In the genomic region with DNA sequence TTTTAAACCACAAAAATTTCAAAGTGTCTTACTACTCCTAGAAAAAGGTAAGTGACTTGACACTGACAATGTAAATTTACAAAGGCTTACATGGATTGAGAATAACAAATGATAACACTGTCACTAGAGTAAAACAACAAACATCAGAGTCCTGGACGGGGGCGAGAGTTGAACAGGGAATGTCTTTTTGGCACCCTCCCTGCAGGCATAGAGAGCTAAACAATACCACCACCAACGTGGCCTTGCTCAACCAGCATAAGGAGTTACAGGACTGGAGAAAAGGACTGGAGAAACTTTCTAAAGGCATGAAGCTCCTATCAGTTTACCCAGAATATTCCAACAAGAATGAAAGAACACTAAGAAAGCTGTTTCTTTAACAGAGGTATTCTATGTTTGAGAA, we compare ENCODE assay signal across 26 cellular contexts. TPM values are rescaled to one million over a fixed set of nuclear protein-coding genes. Genes with fewer than 3 reads are reported as not detected.
DNase-seq lines count a peak whose midpoint lies in the region; ATAC-seq and TF ChIP-seq lines count a peak whose summit lies in the region.
"Had no signal": no experiment of that assay in that cellular context is flagged by ENCODE, and none has a peak within 500 bp of the region (broad histone marks: within the 10 kb centered on the region; RNA-seq: fewer than 3 reads in every experiment).

No MANE protein-coding gene starts in this region.

- H3K18ac ChIP-seq in H9 (ENCODE audit: insufficient read length, low read depth, low read length): no peak overlapping the region

- peaks cover 4% of the 10 kb centered on the region for H3K79me1 ChIP-seq in H9 (ENCODE audit: insufficient read depth, low read depth, low read length, poor library complexity, severe bottlenecking)

- H2BK15ac ChIP-seq in H9 (ENCODE audit: low read depth, low read length): no peak overlapping the region

- no peaks in the 10 kb centered on the region; the same call in 1 of the 2 replicates for H3K79me2 ChIP-seq in H9 (ENCODE audit: insufficient read depth, low read length)
- H3K79me2 ChIP-seq: parathyroid adenoma had no signal

- H3K36me3 ChIP-seq in CD4-positive, CD25-positive, alpha-beta regulatory T cell (ENCODE audit: control insufficient read depth, insufficient read depth, low read length): peaks cover 9% of the 10 kb centered on the region
- no peaks in the 10 kb centered on the region for H3K36me3 ChIP-seq in esophagus (ENCODE audit: control insufficient read depth in 2 of 2, insufficient read depth in 2 of 2, low read length in 1 of 2)
- H3K36me3 ChIP-seq in neutrophil: peaks cover 12% of the 10 kb centered on the region
- H3K36me3 ChIP-seq: right atrium auricular region, tibial nerve had no signal

- no peak overlapping the region for H2BK120ac ChIP-seq in H9 (ENCODE audit: low read depth, low read length, poor library complexity, severe bottlenecking)

- no peak overlapping the region for H4K5ac ChIP-seq in H9 (ENCODE audit: insufficient read length, low read depth, low read length)

- no peak overlapping the region for H4K91ac ChIP-seq in H9 (ENCODE audit: insufficient read length, low read depth, low read length)

- H2AK5ac ChIP-seq in H9 (ENCODE audit: insufficient read length, low read length): no peak overlapping the region

- H3K56ac ChIP-seq in H9 (ENCODE audit: insufficient read length, low read depth, low read length): no peak overlapping the region

- no peak overlapping the region for H3K14ac ChIP-seq in H9 (ENCODE audit: insufficient read depth, low read length)

- H3K27ac Mint-ChIP-seq in CD4-positive, CD25-positive, alpha-beta regulatory T cell: peak overlapping the region in 2 of 3 donors; percentile 37 to 78
- H3K27ac Mint-ChIP-seq in H9: peak overlapping the region in 2 of 3 experiments; percentile 49 to 62; a peak in 4 of 7 replicates
- H3K27ac Mint-ChIP-seq: activated naive CD8-positive, alpha-beta T cell; activated T-helper 2 cell treated with anti-CD3 and anti-CD28 coated beads, Interferon-gamma antibody, Interleukin-2, Interleukin-4, amounts not matched to agents 10 μg/mL and 5 μg/mL and 100 μg/mL, durations not matched to agents 14 hours and 24 hours and 36 hours had no signal

- peaks cover 8% of the 10 kb centered on the region for H3K4me1 ChIP-seq in CD4-positive, CD25-positive, alpha-beta regulatory T cell (ENCODE audit: control insufficient read depth, insufficient read depth, low read length, poor library complexity, severe bottlenecking)
- H3K4me1 ChIP-seq in H9 (ENCODE audit: insufficient read depth, low read length) (peaks cover 2% of the 10 kb centered on the region), esophagus (ENCODE audit: control insufficient read depth in 2 of 2, insufficient read depth in 2 of 2, low read length in 1 of 2) (no peaks in the 10 kb centered on the region), neutrophil (ENCODE audit: control insufficient read depth in 1 of 2, insufficient read depth in 1 of 2, low read depth in 1 of 2, low read length in 1 of 2) (no peaks in the 10 kb centered on the region)
- H3K4me1 ChIP-seq: parathyroid adenoma had no signal

- no peaks in the 10 kb centered on the region for H4K20me1 ChIP-seq in H9 (ENCODE audit: control insufficient read depth, insufficient read depth, insufficient read length)

- no peak overlapping the region for H3K27ac ChIP-seq in CD4-positive, CD25-positive, alpha-beta regulatory T cell (ENCODE audit: insufficient read depth, low read length, poor library complexity, severe bottlenecking)
- H3K27ac ChIP-seq in H9 (ENCODE audit: insufficient read length, low read depth, low read length) (no peak overlapping the region), esophagus (ENCODE audit: low read depth in 2 of 2, low read length in 1 of 2) (peak overlapping the region; percentile 22 to 31), neutrophil (peak overlapping the region; percentile 19)
- H3K27ac ChIP-seq: dorsolateral prefrontal cortex, parathyroid adenoma, right atrium auricular region, SJSA1, tibial nerve had no signal

- no peak for TF ChIP-seq CTCF in H9 (conservative IDR thresholded peaks at IDR 0.05)
- TF ChIP-seq CTCF in neutrophil (IDR thresholded peaks at IDR 0.05): no peak

- H3K9me3 Mint-ChIP-seq in CD4-positive, CD25-positive, alpha-beta regulatory T cell: peaks cover 0 to 5% (median 0%) of the 10 kb centered on the region in 7 donors
- peaks cover 3% of the 10 kb centered on the region in 2 experiments; a peak in 4 of 5 replicates for H3K9me3 Mint-ChIP-seq in H9

- H3K9me3 ChIP-seq in CD4-positive, CD25-positive, alpha-beta regulatory T cell (ENCODE audit: control insufficient read depth in 2 of 2, low read length in 2 of 2): no peaks in the 10 kb centered on the region
- H3K9me3 ChIP-seq in H9 (ENCODE audit: control insufficient read depth, low read depth, low read length) (no peaks in the 10 kb centered on the region), esophagus (ENCODE audit: control insufficient read depth in 2 of 2, insufficient read depth in 1 of 2, low read depth in 1 of 2, low read length in 1 of 2) (no peaks in the 10 kb centered on the region), neutrophil (no peaks in the 10 kb centered on the region)
- H3K9me3 ChIP-seq: right atrium auricular region, SJSA1, tibial nerve had no signal

- no peaks in the 10 kb centered on the region for H3K27me3 ChIP-seq in CD4-positive, CD25-positive, alpha-beta regulatory T cell (ENCODE audit: control insufficient read depth, insufficient read depth, low read length)
- H3K27me3 ChIP-seq in H9 (ENCODE audit: insufficient read depth, low read length): no peaks in the 10 kb centered on the region
- H3K27me3 ChIP-seq in esophagus (ENCODE audit: control insufficient read depth in 1 of 2, insufficient read depth in 2 of 2, low read length in 2 of 2): no peaks in the 10 kb centered on the region
- no peaks in the 10 kb centered on the region for H3K27me3 ChIP-seq in neutrophil
- H3K27me3 ChIP-seq: dorsolateral prefrontal cortex, right atrium auricular region, SJSA1, tibial nerve had no signal

- peaks cover 57 to 74% (median 71%) of the 10 kb centered on the region in 4 donors for H3K4me1 Mint-ChIP-seq in CD4-positive, CD25-positive, alpha-beta regulatory T cell
- H3K4me1 Mint-ChIP-seq in H9: peaks cover 29 to 51% of the 10 kb centered on the region in 2 experiments

- H3K9ac ChIP-seq in H9 (ENCODE audit: extremely low read depth, insufficient read length, low read length): no peak overlapping the region
- H3K9ac ChIP-seq: parathyroid adenoma had no signal

- no peak overlapping the region for H3K4ac ChIP-seq in H9 (ENCODE audit: low read depth, low read length)

- no CpG with 5 or more reads among the region's 3 CpGs for WGBS in H9 (ENCODE audit: extremely low coverage, insufficient read length, low lambda C conversion rate)
- 50 to 52% methylated on average over 3 of the region's 3 CpGs for WGBS in esophagus, 2 donors

- no peaks in the 10 kb centered on the region for H3K23me2 ChIP-seq in H9 (ENCODE audit: insufficient read length, low read depth, low read length, poor library complexity, severe bottlenecking)

- no peak overlapping the region for H2BK12ac ChIP-seq in H9 (ENCODE audit: insufficient read length, low read depth, low read length)

- no peak overlapping the region for H2BK20ac ChIP-seq in H9 (ENCODE audit: low read depth, low read length, poor library complexity, severe bottlenecking)

- H2BK5ac ChIP-seq in H9 (ENCODE audit: insufficient read length, low read length): no peak overlapping the region

- H3K4me3 ChIP-seq in CD4-positive, CD25-positive, alpha-beta regulatory T cell (ENCODE audit: low read depth, low read length): no peak overlapping the region
- H3K4me3 ChIP-seq in esophagus (ENCODE audit: low read depth in 1 of 2, low read length in 2 of 2) (no peak overlapping the region), neutrophil (ENCODE audit: low read depth in 1 of 2, low read length in 1 of 2) (no peak overlapping the region)
- H3K4me3 ChIP-seq: dorsolateral prefrontal cortex, lung, right atrium auricular region, SJSA1, tibial nerve had no signal

- H3K4me2 ChIP-seq in H9 (ENCODE audit: insufficient read depth, insufficient read length, low read length): no peak overlapping the region

- H3K4me3 Mint-ChIP-seq in CD4-positive, CD25-positive, alpha-beta regulatory T cell: peak overlapping the region in 1 of 4 donors; percentile 18
- H3K4me3 Mint-ChIP-seq in H9: no peak overlapping the region
- H3K4me3 Mint-ChIP-seq: activated CD8-positive, alpha-beta T cell treated with anti-CD3 and anti-CD28 coated beads for 36 hours; activated naive CD8-positive, alpha-beta T cell; CD14-positive monocyte; IgD-negative memory B cell; nephron progenitor cell had no signal

- no peak overlapping the region for H4K8ac ChIP-seq in H9 (replicated peaks; ENCODE audit: insufficient read length, low read depth, low read length)

- DNase-seq in CD4-positive, CD25-positive, alpha-beta regulatory T cell: no peak
- no peak for DNase-seq in H9
- no peak for DNase-seq in HPDE6-E6E7 (ENCODE audit: extremely low spot score)
- DNase-seq in cerebellar cortex (ENCODE audit: low spot score): no peak
- DNase-seq: activated CD8-positive, alpha-beta T cell treated with anti-CD3 and anti-CD28 coated beads for 36 hours; cerebellar nuclear complex; dorsolateral prefrontal cortex; EL; NCI-H1105 treated with DMSO at 0.1 percent for 48 hours; NCI-H2029; NCI-H69; nephron progenitor cell; stimulated activated CD4-positive, alpha-beta T cell treated with anti-CD3 and anti-CD28 coated beads, Interleukin-2, amount 100 ng/mL, for 24 hours had no signal

- H3K36me3 Mint-ChIP-seq in CD4-positive, CD25-positive, alpha-beta regulatory T cell: peaks cover 14% of the 10 kb centered on the region
- H3K36me3 Mint-ChIP-seq in H9 (ENCODE audit: insufficient read depth in 1 of 3, low read depth in 3 of 3): peaks cover 5 to 7% (median 6%) of the 10 kb centered on the region in 3 experiments; a peak in 6 of 7 replicates

- H3K23ac ChIP-seq in H9 (ENCODE audit: insufficient read length, low read depth, low read length): no peak overlapping the region

- ATAC-seq in CD4-positive, CD25-positive, alpha-beta regulatory T cell (ENCODE audit: low read depth in 2 of 2): no peak
- ATAC-seq in HG03457 (IDR thresholded peaks at IDR 0.05; ENCODE audit: unreplicated experiment): no peak
- ATAC-seq: activated CD4-positive, CD25-positive, alpha-beta regulatory T cell treated with anti-CD3 and anti-CD28 coated beads, Interleukin-2, amount 50 U/mL, for 24 hours; activated CD8-positive, alpha-beta T cell treated with anti-CD3 and anti-CD28 coated beads for 36 hours had no signal

- H3T11ph ChIP-seq in H9 (ENCODE audit: low read length): no peak overlapping the region

- H2AFZ ChIP-seq in H9 (ENCODE audit: low read length): no peak overlapping the region
- H2AFZ ChIP-seq: parathyroid adenoma had no signal

- no peaks in the 10 kb centered on the region for H3K27me3 Mint-ChIP-seq in CD4-positive, CD25-positive, alpha-beta regulatory T cell
- H3K27me3 Mint-ChIP-seq in H9 (ENCODE audit: low read depth): no peaks in the 10 kb centered on the region
- H3K27me3 Mint-ChIP-seq: activated CD8-positive, alpha-beta T cell treated with anti-CD3 and anti-CD28 coated beads for 36 hours; activated naive CD8-positive, alpha-beta T cell; IgD-negative memory B cell had no signal

RNA-seq across cellular contexts. Expression of gene PTBP3, which starts 55.3 kb away (rescaled TPM):
- 144 TPM for total RNA-seq in CD4-positive, CD25-positive, alpha-beta regulatory T cell
- polyA plus RNA-seq in CD4-positive, CD25-positive, alpha-beta regulatory T cell: 10 to 100 TPM; 49.5 to 56.8 (median 52.8) TPM
- total RNA-seq in H9 (2021): 89.5 and 93.1 TPM in 2 replicates
- polyA plus RNA-seq in esophagus: 10 to 100 TPM; 15.8 to 23.7 TPM

Comparison
In these comparisons a context has a peak if more than half of its experiments do, and no peak if none do; other contexts are left out.
1. H3K27ac ChIP-seq: peak in esophagus (2 of 2) and neutrophil (single experiment); none in CD4-positive, CD25-positive, alpha-beta regulatory T cell (single experiment) and H9 (single experiment).